Comparison of ENCODE assay signal across 1 cellular context in genomic region chr13:97226788-97227627, GRCh38.
TF ChIP-seq lines count a peak whose summit lies in the region.

No MANE protein-coding gene starts in this region.

TF ChIP-seq in K562, 482 proteins besides CTCF, POLR2A, EP300 and RAD21 (continued from another document and continues in another):
- no peak for TF ChIP-seq ARID3B (CRISPR knock-in tag; IDR thresholded peaks at IDR 0.05; ENCODE audit: borderline replicate concordance)
- TF ChIP-seq KDM5B (IDR thresholded peaks at IDR 0.05; ENCODE audit: insufficient replicate concordance, low read depth, low read length) = no peak
- no peak for TF ChIP-seq HMGXB4 (CRISPR knock-in tag; IDR thresholded peaks at IDR 0.05)
- no peak for TF ChIP-seq SMAD2 (IDR thresholded peaks at IDR 0.05; ENCODE audit: low read depth, low read length)
- TF ChIP-seq ZNF395 (CRISPR knock-in tag; IDR thresholded peaks at IDR 0.05) = no peak
- no peak for TF ChIP-seq SNRNP70 (optimal IDR thresholded peaks at IDR 0.05; ENCODE audit: low read depth, low read length)
- no peak for TF ChIP-seq NFE2L1 (tag; IDR thresholded peaks at IDR 0.05; ENCODE audit: borderline replicate concordance, low read depth)
- no peak for TF ChIP-seq NFATC3 (IDR thresholded peaks at IDR 0.05)
- TF ChIP-seq CREM (IDR thresholded peaks at IDR 0.05; ENCODE audit: low read depth) = peak; percentile 21; the same call in 1 of the 2 replicates
- TF ChIP-seq ZNF589 (CRISPR knock-in tag; IDR thresholded peaks at IDR 0.05; ENCODE audit: low read depth) = no peak
- TF ChIP-seq VEZF1 (CRISPR knock-in tag; IDR thresholded peaks at IDR 0.05) = peak; percentile 34; the same call in 1 of the 2 replicates
- TF ChIP-seq RBM22 (IDR thresholded peaks at IDR 0.05; ENCODE audit: low read depth, low read length, poor library complexity, severe bottlenecking) = no peak
- no peak for TF ChIP-seq ZNF232 (CRISPR knock-in tag; IDR thresholded peaks at IDR 0.05)
- TF ChIP-seq CBX5 (IDR thresholded peaks at IDR 0.05; ENCODE audit: borderline replicate concordance, low read depth) = no peak
- no peak for TF ChIP-seq KLF13 (tag; IDR thresholded peaks at IDR 0.05; ENCODE audit: borderline replicate concordance, low read depth)
- TF ChIP-seq ZNF75A (CRISPR knock-in tag; IDR thresholded peaks at IDR 0.05) = peak; percentile 60; the same call in 1 of the 2 replicates
- TF ChIP-seq SREBF2 (CRISPR knock-in tag; IDR thresholded peaks at IDR 0.05) = no peak
- no peak for TF ChIP-seq SAFB (IDR thresholded peaks at IDR 0.05; ENCODE audit: borderline replicate concordance, low read depth, low read length)
- no peak for TF ChIP-seq ZFX (CRISPR knock-in tag; IDR thresholded peaks at IDR 0.05)
- TF ChIP-seq GTF3C2 (IDR thresholded peaks at IDR 0.05; ENCODE audit: borderline replicate concordance, extremely low read depth, insufficient read length) = no peak
- peak; percentile 80 for TF ChIP-seq MAFG (tag; conservative IDR thresholded peaks at IDR 0.05)
- no peak for TF ChIP-seq NR0B1 (IDR thresholded peaks at IDR 0.05; ENCODE audit: partially characterized antibody)
- no peak for TF ChIP-seq ETV5 (CRISPR knock-in tag; IDR thresholded peaks at IDR 0.05; ENCODE audit: low read depth)
- TF ChIP-seq ZBED1 (IDR thresholded peaks at IDR 0.05) = no peak
- TF ChIP-seq MAFK (IDR thresholded peaks at IDR 0.05; ENCODE audit: low read length) = peak; percentile 52; the same call in 1 of the 2 replicates
- no peak for TF ChIP-seq PML (IDR thresholded peaks at IDR 0.05; ENCODE audit: low read length)
- TF ChIP-seq HES1 (IDR thresholded peaks at IDR 0.05; ENCODE audit: low read depth) = no peak
- TF ChIP-seq MED1 (CRISPR knock-in tag; IDR thresholded peaks at IDR 0.05; ENCODE audit: borderline replicate concordance) = no peak
- no peak for TF ChIP-seq ZNF197 (CRISPR knock-in tag; IDR thresholded peaks at IDR 0.05; ENCODE audit: low read depth)
- TF ChIP-seq NFE2 (IDR thresholded peaks at IDR 0.05; ENCODE audit: low read depth) = peak; percentile 56
- TF ChIP-seq ZSCAN32 (CRISPR knock-in tag; IDR thresholded peaks at IDR 0.05) = no peak
- no peak for TF ChIP-seq ZHX1 (conservative IDR thresholded peaks at IDR 0.05; ENCODE audit: low read length)
- no peak for TF ChIP-seq SIRT6 (IDR thresholded peaks at IDR 0.05; ENCODE audit: low read depth, low read length)
- no peak for TF ChIP-seq CBX1 (IDR thresholded peaks at IDR 0.05; ENCODE audit: low read depth)
- TF ChIP-seq HSF4 (CRISPR knock-in tag; IDR thresholded peaks at IDR 0.05; ENCODE audit: borderline replicate concordance) = no peak
- TF ChIP-seq AFF4 (CRISPR knock-in tag; IDR thresholded peaks at IDR 0.05) = no peak
- TF ChIP-seq ZNF639 (CRISPR knock-in tag; conservative IDR thresholded peaks at IDR 0.05 in 1 of 2, IDR thresholded peaks at IDR 0.05 in 1 of 2) = no peak
- TF ChIP-seq CBX2 (IDR thresholded peaks at IDR 0.05; ENCODE audit: insufficient read depth, low read length, poor library complexity, severe bottlenecking) = no peak
- TF ChIP-seq PPARD (CRISPR knock-in tag; IDR thresholded peaks at IDR 0.05) = no peak
- 0 out of 2 replicates have a peak, but pooled peaks have one; percentile 5 for TF ChIP-seq TAL1 (IDR thresholded peaks at IDR 0.05)
- peak; percentile 83 for TF ChIP-seq C11orf30 (IDR thresholded peaks at IDR 0.05; ENCODE audit: low read depth)
